In the genomic region with DNA sequence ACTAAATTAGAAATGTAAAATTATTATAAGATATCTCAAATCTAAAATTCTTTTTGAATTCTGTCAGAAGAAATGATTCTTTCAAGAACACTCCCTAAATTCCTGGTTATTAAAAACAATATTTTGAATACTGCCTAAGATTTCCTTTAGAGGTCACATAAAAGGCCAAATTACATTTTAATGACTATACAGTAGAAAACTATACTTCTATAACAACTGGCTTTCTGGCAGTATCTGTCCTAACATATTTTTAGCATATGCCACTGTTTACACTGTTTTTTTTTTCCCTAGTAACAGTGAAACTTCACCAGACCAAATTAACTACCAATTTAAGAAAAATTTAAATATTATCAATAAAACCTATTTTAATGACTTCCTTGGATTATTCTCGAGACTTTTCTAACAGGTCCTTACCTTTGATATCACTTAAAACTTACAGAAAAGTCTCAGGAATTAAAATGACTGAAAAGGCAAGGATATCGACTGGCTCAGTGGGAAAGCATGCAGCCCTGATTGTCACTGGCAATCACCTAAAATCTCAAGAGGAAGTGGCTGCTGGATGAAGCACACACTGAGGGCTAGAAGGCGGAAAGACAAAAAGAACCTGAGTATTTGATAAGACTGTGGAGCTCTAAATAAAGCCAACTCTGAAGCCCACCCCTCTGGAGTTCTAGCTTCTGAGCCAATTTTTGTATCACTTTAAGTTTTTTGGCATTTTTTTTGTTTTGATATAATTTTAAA, we compare ENCODE assay signal across 2 cellular contexts.
TF ChIP-seq lines count a peak whose summit lies in the region.

No MANE protein-coding gene starts in this region.

TF ChIP-seq in A549, 52 proteins besides CTCF, POLR2A, EP300 and RAD21:
- TF ChIP-seq, protein P1, sequence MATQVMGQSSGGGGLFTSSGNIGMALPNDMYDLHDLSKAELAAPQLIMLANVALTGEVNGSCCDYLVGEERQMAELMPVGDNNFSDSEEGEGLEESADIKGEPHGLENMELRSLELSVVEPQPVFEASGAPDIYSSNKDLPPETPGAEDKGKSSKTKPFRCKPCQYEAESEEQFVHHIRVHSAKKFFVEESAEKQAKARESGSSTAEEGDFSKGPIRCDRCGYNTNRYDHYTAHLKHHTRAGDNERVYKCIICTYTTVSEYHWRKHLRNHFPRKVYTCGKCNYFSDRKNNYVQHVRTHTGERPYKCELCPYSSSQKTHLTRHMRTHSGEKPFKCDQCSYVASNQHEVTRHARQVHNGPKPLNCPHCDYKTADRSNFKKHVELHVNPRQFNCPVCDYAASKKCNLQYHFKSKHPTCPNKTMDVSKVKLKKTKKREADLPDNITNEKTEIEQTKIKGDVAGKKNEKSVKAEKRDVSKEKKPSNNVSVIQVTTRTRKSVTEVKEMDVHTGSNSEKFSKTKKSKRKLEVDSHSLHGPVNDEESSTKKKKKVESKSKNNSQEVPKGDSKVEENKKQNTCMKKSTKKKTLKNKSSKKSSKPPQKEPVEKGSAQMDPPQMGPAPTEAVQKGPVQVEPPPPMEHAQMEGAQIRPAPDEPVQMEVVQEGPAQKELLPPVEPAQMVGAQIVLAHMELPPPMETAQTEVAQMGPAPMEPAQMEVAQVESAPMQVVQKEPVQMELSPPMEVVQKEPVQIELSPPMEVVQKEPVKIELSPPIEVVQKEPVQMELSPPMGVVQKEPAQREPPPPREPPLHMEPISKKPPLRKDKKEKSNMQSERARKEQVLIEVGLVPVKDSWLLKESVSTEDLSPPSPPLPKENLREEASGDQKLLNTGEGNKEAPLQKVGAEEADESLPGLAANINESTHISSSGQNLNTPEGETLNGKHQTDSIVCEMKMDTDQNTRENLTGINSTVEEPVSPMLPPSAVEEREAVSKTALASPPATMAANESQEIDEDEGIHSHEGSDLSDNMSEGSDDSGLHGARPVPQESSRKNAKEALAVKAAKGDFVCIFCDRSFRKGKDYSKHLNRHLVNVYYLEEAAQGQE (IDR thresholded peaks at IDR 0.05) = no peak
- TF ChIP-seq HOXB13 (CRISPR knock-in tag; IDR thresholded peaks at IDR 0.05; ENCODE audit: low read depth) (no peak), RNF2 (IDR thresholded peaks at IDR 0.05; ENCODE audit: borderline replicate concordance, low read depth) (no peak), RFX5 (IDR thresholded peaks at IDR 0.05) (no peak), MAFK (IDR thresholded peaks at IDR 0.05; ENCODE audit: partially characterized antibody) (no peak)
TF ChIP-seq in A549: peak in this region for 0.

TF ChIP-seq in WTC11, 78 proteins besides CTCF, POLR2A, EP300 and RAD21 (continued from another document):
- TF ChIP-seq, protein P2, sequence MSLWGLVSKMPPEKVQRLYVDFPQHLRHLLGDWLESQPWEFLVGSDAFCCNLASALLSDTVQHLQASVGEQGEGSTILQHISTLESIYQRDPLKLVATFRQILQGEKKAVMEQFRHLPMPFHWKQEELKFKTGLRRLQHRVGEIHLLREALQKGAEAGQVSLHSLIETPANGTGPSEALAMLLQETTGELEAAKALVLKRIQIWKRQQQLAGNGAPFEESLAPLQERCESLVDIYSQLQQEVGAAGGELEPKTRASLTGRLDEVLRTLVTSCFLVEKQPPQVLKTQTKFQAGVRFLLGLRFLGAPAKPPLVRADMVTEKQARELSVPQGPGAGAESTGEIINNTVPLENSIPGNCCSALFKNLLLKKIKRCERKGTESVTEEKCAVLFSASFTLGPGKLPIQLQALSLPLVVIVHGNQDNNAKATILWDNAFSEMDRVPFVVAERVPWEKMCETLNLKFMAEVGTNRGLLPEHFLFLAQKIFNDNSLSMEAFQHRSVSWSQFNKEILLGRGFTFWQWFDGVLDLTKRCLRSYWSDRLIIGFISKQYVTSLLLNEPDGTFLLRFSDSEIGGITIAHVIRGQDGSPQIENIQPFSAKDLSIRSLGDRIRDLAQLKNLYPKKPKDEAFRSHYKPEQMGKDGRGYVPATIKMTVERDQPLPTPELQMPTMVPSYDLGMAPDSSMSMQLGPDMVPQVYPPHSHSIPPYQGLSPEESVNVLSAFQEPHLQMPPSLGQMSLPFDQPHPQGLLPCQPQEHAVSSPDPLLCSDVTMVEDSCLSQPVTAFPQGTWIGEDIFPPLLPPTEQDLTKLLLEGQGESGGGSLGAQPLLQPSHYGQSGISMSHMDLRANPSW (CRISPR knock-in tag; conservative IDR thresholded peaks at IDR 0.05; ENCODE audit: low read depth) = no peak
- no peak for TF ChIP-seq ZNF121 (CRISPR knock-in tag; IDR thresholded peaks at IDR 0.05)
- TF ChIP-seq ZNF263 (CRISPR knock-in tag; IDR thresholded peaks at IDR 0.05; ENCODE audit: low read depth) = no peak
- no peak for TF ChIP-seq CREM (CRISPR knock-in tag; IDR thresholded peaks at IDR 0.05)
- TF ChIP-seq, protein P3, sequence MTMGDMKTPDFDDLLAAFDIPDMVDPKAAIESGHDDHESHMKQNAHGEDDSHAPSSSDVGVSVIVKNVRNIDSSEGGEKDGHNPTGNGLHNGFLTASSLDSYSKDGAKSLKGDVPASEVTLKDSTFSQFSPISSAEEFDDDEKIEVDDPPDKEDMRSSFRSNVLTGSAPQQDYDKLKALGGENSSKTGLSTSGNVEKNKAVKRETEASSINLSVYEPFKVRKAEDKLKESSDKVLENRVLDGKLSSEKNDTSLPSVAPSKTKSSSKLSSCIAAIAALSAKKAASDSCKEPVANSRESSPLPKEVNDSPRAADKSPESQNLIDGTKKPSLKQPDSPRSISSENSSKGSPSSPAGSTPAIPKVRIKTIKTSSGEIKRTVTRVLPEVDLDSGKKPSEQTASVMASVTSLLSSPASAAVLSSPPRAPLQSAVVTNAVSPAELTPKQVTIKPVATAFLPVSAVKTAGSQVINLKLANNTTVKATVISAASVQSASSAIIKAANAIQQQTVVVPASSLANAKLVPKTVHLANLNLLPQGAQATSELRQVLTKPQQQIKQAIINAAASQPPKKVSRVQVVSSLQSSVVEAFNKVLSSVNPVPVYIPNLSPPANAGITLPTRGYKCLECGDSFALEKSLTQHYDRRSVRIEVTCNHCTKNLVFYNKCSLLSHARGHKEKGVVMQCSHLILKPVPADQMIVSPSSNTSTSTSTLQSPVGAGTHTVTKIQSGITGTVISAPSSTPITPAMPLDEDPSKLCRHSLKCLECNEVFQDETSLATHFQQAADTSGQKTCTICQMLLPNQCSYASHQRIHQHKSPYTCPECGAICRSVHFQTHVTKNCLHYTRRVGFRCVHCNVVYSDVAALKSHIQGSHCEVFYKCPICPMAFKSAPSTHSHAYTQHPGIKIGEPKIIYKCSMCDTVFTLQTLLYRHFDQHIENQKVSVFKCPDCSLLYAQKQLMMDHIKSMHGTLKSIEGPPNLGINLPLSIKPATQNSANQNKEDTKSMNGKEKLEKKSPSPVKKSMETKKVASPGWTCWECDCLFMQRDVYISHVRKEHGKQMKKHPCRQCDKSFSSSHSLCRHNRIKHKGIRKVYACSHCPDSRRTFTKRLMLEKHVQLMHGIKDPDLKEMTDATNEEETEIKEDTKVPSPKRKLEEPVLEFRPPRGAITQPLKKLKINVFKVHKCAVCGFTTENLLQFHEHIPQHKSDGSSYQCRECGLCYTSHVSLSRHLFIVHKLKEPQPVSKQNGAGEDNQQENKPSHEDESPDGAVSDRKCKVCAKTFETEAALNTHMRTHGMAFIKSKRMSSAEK (CRISPR knock-in tag; IDR thresholded peaks at IDR 0.05; ENCODE audit: borderline replicate concordance) = no peak
- TF ChIP-seq NR3C1 (CRISPR knock-in tag; conservative IDR thresholded peaks at IDR 0.05; ENCODE audit: low read depth) = no peak
- TF ChIP-seq, protein P4, sequence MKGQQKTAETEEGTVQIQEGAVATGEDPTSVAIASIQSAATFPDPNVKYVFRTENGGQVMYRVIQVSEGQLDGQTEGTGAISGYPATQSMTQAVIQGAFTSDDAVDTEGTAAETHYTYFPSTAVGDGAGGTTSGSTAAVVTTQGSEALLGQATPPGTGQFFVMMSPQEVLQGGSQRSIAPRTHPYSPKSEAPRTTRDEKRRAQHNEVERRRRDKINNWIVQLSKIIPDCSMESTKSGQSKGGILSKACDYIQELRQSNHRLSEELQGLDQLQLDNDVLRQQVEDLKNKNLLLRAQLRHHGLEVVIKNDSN (CRISPR knock-in tag; IDR thresholded peaks at IDR 0.05) = no peak
- TF ChIP-seq, protein P5, sequence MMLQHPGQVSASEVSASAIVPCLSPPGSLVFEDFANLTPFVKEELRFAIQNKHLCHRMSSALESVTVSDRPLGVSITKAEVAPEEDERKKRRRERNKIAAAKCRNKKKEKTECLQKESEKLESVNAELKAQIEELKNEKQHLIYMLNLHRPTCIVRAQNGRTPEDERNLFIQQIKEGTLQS (CRISPR knock-in tag; conservative IDR thresholded peaks at IDR 0.05) = no peak
- TF ChIP-seq ZNF232 (CRISPR knock-in tag; IDR thresholded peaks at IDR 0.05) = no peak
- no peak for TF ChIP-seq ZNF396 (CRISPR knock-in tag; IDR thresholded peaks at IDR 0.05; ENCODE audit: borderline replicate concordance)
- no peak for TF ChIP-seq FOXP1 (CRISPR knock-in tag; IDR thresholded peaks at IDR 0.05; ENCODE audit: borderline replicate concordance)
- TF ChIP-seq ATF1 (CRISPR knock-in tag; IDR thresholded peaks at IDR 0.05) = no peak
- TF ChIP-seq, protein P6, sequence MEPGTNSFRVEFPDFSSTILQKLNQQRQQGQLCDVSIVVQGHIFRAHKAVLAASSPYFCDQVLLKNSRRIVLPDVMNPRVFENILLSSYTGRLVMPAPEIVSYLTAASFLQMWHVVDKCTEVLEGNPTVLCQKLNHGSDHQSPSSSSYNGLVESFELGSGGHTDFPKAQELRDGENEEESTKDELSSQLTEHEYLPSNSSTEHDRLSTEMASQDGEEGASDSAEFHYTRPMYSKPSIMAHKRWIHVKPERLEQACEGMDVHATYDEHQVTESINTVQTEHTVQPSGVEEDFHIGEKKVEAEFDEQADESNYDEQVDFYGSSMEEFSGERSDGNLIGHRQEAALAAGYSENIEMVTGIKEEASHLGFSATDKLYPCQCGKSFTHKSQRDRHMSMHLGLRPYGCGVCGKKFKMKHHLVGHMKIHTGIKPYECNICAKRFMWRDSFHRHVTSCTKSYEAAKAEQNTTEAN (CRISPR knock-in tag; IDR thresholded peaks at IDR 0.05) = no peak
- TF ChIP-seq ZNF671 (CRISPR knock-in tag; IDR thresholded peaks at IDR 0.05) = no peak
- TF ChIP-seq GRHL2 (CRISPR knock-in tag; IDR thresholded peaks at IDR 0.05; ENCODE audit: insufficient replicate concordance, severe bottlenecking) = no peak
- TF ChIP-seq CBFB (CRISPR knock-in tag; IDR thresholded peaks at IDR 0.05; ENCODE audit: low read depth) = no peak
